ENCODE assay signal across 35 cellular contexts in genomic region chr18:44136326-44136725, GRCh38.
"Had no signal": no experiment of that assay in that cellular context is flagged by ENCODE, and none has a peak within 500 bp of the region (broad histone marks: within the 10 kb centered on the region; RNA-seq: fewer than 3 reads in every experiment).

No MANE protein-coding gene starts in this region.

- H3K4me1 ChIP-seq: adrenal gland, ascending aorta, body of pancreas, breast epithelium had no signal

- H3K27me3 ChIP-seq: adrenal gland, ascending aorta, body of pancreas, brain microvascular endothelial cell, breast epithelium, cardiac muscle cell had no signal

- FAIRE-seq: astrocyte, bronchial epithelial cell had no signal

- ATAC-seq: activated naive CD4-positive, alpha-beta T cell treated with anti-CD3 and anti-CD28 coated beads, Interleukin-2, amount 50 U/mL, for 72 hours; activated naive CD8-positive, alpha-beta T cell treated with anti-CD3 and anti-CD28 coated beads, Interleukin-2, amount 50 U/mL, for 24 hours; activated T-cell treated with anti-CD3 and anti-CD28 coated beads, Interleukin-2, amount 50 U/mL, for 4 hours; activated T-cell treated with anti-CD3 and anti-CD28 coated beads, Interleukin-2, amount 50 U/mL, for 72 hours; activated T-helper 17 cell treated with anti-CD3 and anti-CD28 coated beads, Interleukin-2, amount 50 U/mL, for 72 hours; body of pancreas had no signal

- H3K9me3 ChIP-seq: adrenal gland, ascending aorta, body of pancreas had no signal

- H3K4me3 ChIP-seq: adrenal gland, ascending aorta, body of pancreas, breast epithelium, cardiac muscle cell had no signal

- DNase-seq: activated effector memory CD4-positive, alpha-beta T cell treated with anti-CD3 and anti-CD28 coated beads, Interleukin-2, amount 50 U/mL, for 16 hours; activated effector memory CD4-positive, alpha-beta T cell treated with Interleukin-2 at 50 U/mL for 16 hours; activated gamma-delta T cell; activated gamma-delta T cell treated with Interleukin-2 at 50 U/mL for 16 hours; activated naive CD4-positive, alpha-beta T cell; activated naive CD4-positive, alpha-beta T cell treated with anti-CD3 and anti-CD28 coated beads for 36 hours; activated naive CD4-positive, alpha-beta T cell treated with anti-CD3 and anti-CD28 coated beads, Interleukin-2, amount 10 ng/mL, durations not matched to agents 7 days and 5 days; activated naive CD4-positive, alpha-beta T cell treated with anti-CD3 and anti-CD28 coated beads, Interleukin-2, amount 50 U/mL, for 16 hours; activated naive CD4-positive, alpha-beta T cell treated with Interleukin-2 at 50 U/mL for 16 hours; activated naive CD8-positive, alpha-beta T cell treated with anti-CD3 and anti-CD28 coated beads for 36 hours; activated naive CD8-positive, alpha-beta T cell treated with anti-CD3 and anti-CD28 coated beads, Interleukin-2, amount 10 ng/mL, durations not matched to agents 7 days and 5 days; activated naive CD8-positive, alpha-beta T cell treated with anti-CD3 and anti-CD28 coated beads, Interleukin-2, amount 50 U/mL, for 24 hours; activated T-cell treated with anti-CD3 and anti-CD28 coated beads for 4 hours; activated T-cell treated with anti-CD3 and anti-CD28 coated beads, Interleukin-2, amount 50 U/mL, for 1 hour; activated T-cell treated with anti-CD3 and anti-CD28 coated beads, Interleukin-2, amount 50 U/mL, for 24 hours; activated T-cell treated with anti-CD3 and anti-CD28 coated beads, Interleukin-2, amount 50 U/mL, for 4 hours; activated T-cell treated with anti-CD3 and anti-CD28 coated beads, Interleukin-2, amount 50 U/mL, for 48 hours; activated T-cell treated with anti-CD3 and anti-CD28 coated beads, Interleukin-2, amount 50 U/mL, for 72 hours; adrenal gland; amniotic stem cell; amygdala; anterior cingulate cortex; aorta; body of pancreas; brain microvascular endothelial cell; caudate nucleus; central memory CD4-positive, alpha-beta T cell; cerebellar nuclear complex had no signal

- H3K36me3 ChIP-seq: adrenal gland, ascending aorta, brain microvascular endothelial cell, breast epithelium, cardiac muscle cell had no signal

- H3K27ac ChIP-seq: adrenal gland, ascending aorta, body of pancreas, brain microvascular endothelial cell, breast epithelium, cardiac muscle cell had no signal
